Comparison of ENCODE assay signal across 13 cellular contexts in the genomic region with DNA sequence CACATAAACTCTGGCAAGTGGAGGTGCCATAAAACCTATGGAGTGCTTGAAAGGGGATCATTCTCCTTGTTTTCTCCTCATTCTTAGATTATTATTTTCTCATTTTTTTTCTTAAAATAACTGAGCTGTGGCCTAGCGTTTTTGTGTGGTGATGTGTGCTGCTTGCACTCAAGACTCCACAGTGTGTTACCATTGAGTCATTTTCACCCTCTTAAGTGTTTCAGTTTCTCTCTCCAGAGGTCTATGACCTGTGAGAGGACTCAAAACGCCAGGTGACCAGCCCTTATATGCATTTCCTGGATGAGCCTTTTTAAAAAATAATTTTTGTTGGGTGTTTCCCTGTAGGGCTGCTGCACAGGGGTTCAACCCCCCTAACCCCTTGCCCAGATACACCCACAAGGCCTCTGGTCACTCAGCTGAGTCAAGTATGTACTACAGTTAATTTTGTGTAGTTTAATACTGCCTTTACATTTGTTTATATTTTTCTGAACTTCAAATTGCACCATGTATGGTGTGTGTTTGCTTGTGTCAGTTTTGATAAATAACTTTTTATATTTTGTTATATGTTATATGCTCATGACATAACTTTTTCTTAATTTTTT. TPM values are rescaled to one million over a fixed set of nuclear protein-coding genes. Genes with fewer than 3 reads are reported as not detected.
DNase-seq lines count a peak whose midpoint lies in the region; ATAC-seq and TF ChIP-seq lines count a peak whose summit lies in the region.
"Had no signal": no experiment of that assay in that cellular context is flagged by ENCODE, and none has a peak within 500 bp of the region (broad histone marks: within the 10 kb centered on the region; RNA-seq: fewer than 3 reads in every experiment).

No MANE protein-coding gene starts in this region.

- no peak overlapping the region for H4K5ac ChIP-seq in H9 (ENCODE audit: insufficient read length, low read depth, low read length)

- POLR2A ChIA-PET in activated naive CD8-positive, alpha-beta T cell treated with anti-CD3 and anti-CD28 coated beads, Interleukin-2, amount 10 ng/mL, durations not matched to agents 7 days and 5 days (lab: Charles Lee), result interaction anchor here (0.9 kb wide), 1 partner anchor 181 kb away, joined by 3 read pairs; no protein-coding TSS in a partner anchor

- H4K91ac ChIP-seq in H9 (ENCODE audit: insufficient read length, low read depth, low read length), result no peak overlapping the region

- H3K18ac ChIP-seq in H9 (ENCODE audit: insufficient read length, low read depth, low read length), result no peak overlapping the region

- no peak overlapping the region for H2AFZ ChIP-seq in H9 (ENCODE audit: low read length)

- DNase-seq in GM13977 (ENCODE audit: low spot score) (peak; percentile 50), Ammon's horn (ENCODE audit: low spot score) (no peak), H9 (no peak), SKM-1 treated with dmso at 0.1 percent for 144 hours (lab: John Stamatoyannopoulos, UW; ENCODE audit: unreplicated experiment) (no peak), NCI-H2227 treated with DMSO at 0.1 percent for 48 hours (lab: John Stamatoyannopoulos, UW) (no peak)
- no peak for DNase-seq in activated naive CD8-positive, alpha-beta T cell treated with anti-CD3 and anti-CD28 coated beads, Interleukin-2, amount 10 ng/mL, durations not matched to agents 7 days and 5 days
- DNase-seq: DND-41, small intestine, T-helper 17 cell had no signal

- no peak overlapping the region for H3K23ac ChIP-seq in H9 (ENCODE audit: insufficient read length, low read depth, low read length)

- H2BK12ac ChIP-seq in H9 (ENCODE audit: insufficient read length, low read depth, low read length), result no peak overlapping the region

- H3K56ac ChIP-seq in H9 (ENCODE audit: insufficient read length, low read depth, low read length), result no peak overlapping the region

- no peaks in the 10 kb centered on the region for H4K20me1 ChIP-seq in H9 (ENCODE audit: control insufficient read depth, insufficient read depth, insufficient read length)

- no peak overlapping the region for H3K27ac ChIP-seq in H9 (ENCODE audit: insufficient read length, low read depth, low read length)
- H3K27ac ChIP-seq: cardiac muscle cell had no signal

- peaks cover 9% of the 10 kb centered on the region for H3K9me3 Mint-ChIP-seq in activated naive CD8-positive, alpha-beta T cell treated with anti-CD3 and anti-CD28 coated beads, Interleukin-2, amount 10 ng/mL, durations not matched to agents 7 days and 5 days
- peaks cover 43 to 60% of the 10 kb centered on the region in 2 experiments for H3K9me3 Mint-ChIP-seq in H9

- no peaks in the 10 kb centered on the region; the same call in 1 of the 2 replicates for H3K4me1 ChIP-seq in H9 (ENCODE audit: insufficient read depth, low read length)

- no peak overlapping the region for H3K4me3 Mint-ChIP-seq in activated naive CD8-positive, alpha-beta T cell treated with anti-CD3 and anti-CD28 coated beads, Interleukin-2, amount 10 ng/mL, durations not matched to agents 7 days and 5 days
- H3K4me3 Mint-ChIP-seq in H9, result no peak overlapping the region
- H3K4me3 Mint-ChIP-seq: T-helper 17 cell had no signal

- H3T11ph ChIP-seq in H9 (ENCODE audit: low read length), result no peak overlapping the region

- H3K27ac Mint-ChIP-seq in activated naive CD8-positive, alpha-beta T cell treated with anti-CD3 and anti-CD28 coated beads, Interleukin-2, amount 10 ng/mL, durations not matched to agents 7 days and 5 days, result no peak overlapping the region
- no peak overlapping the region for H3K27ac Mint-ChIP-seq in H9
- H3K27ac Mint-ChIP-seq: T-helper 17 cell had no signal

- no peaks in the 10 kb centered on the region for H3K27me3 ChIP-seq in H9 (ENCODE audit: insufficient read depth, low read length)
- H3K27me3 ChIP-seq: cardiac muscle cell had no signal

- no peak overlapping the region for H2BK120ac ChIP-seq in H9 (ENCODE audit: low read depth, low read length, poor library complexity, severe bottlenecking)

- no peak overlapping the region for H3K14ac ChIP-seq in H9 (ENCODE audit: insufficient read depth, low read length)

- no peak overlapping the region for H2AK5ac ChIP-seq in H9 (ENCODE audit: insufficient read length, low read length)

- whole genome bisulfite sequencing in H9 (ENCODE audit: extremely low coverage, insufficient read length, low lambda C conversion rate), result no CpG with 5 or more reads among the region's 2 CpGs

- H3K79me2 ChIP-seq in H9 (ENCODE audit: insufficient read depth, low read length), result no peaks in the 10 kb centered on the region

- no peak overlapping the region for H2BK5ac ChIP-seq in H9 (ENCODE audit: insufficient read length, low read length)

- H3K23me2 ChIP-seq in H9 (ENCODE audit: insufficient read length, low read depth, low read length, poor library complexity, severe bottlenecking), result no peaks in the 10 kb centered on the region

- H3K9me3 ChIP-seq in H9 (ENCODE audit: control insufficient read depth, low read depth, low read length), result peaks cover 5% of the 10 kb centered on the region

- no peak overlapping the region for H3K9ac ChIP-seq in H9 (ENCODE audit: extremely low read depth, insufficient read length, low read length)

- H2BK20ac ChIP-seq in H9 (ENCODE audit: low read depth, low read length, poor library complexity, severe bottlenecking), result no peak overlapping the region

- no peak overlapping the region for H2BK15ac ChIP-seq in H9 (ENCODE audit: low read depth, low read length)

- H3K79me1 ChIP-seq in H9 (ENCODE audit: insufficient read depth, low read depth, low read length, poor library complexity, severe bottlenecking), result no peaks in the 10 kb centered on the region

- H3K4me2 ChIP-seq in H9 (ENCODE audit: insufficient read depth, insufficient read length, low read length), result no peak overlapping the region

- no peaks in the 10 kb centered on the region for H3K27me3 Mint-ChIP-seq in activated naive CD8-positive, alpha-beta T cell treated with anti-CD3 and anti-CD28 coated beads, Interleukin-2, amount 10 ng/mL, durations not matched to agents 7 days and 5 days
- no peaks in the 10 kb centered on the region for H3K27me3 Mint-ChIP-seq in H9 (ENCODE audit: low read depth)
- H3K27me3 Mint-ChIP-seq: T-helper 17 cell had no signal

- no peak overlapping the region for H4K8ac ChIP-seq in H9 (replicated peaks; ENCODE audit: insufficient read length, low read depth, low read length)

- H3K36me3 Mint-ChIP-seq in activated naive CD8-positive, alpha-beta T cell treated with anti-CD3 and anti-CD28 coated beads, Interleukin-2, amount 10 ng/mL, durations not matched to agents 7 days and 5 days, result peaks cover 11% of the 10 kb centered on the region
- H3K36me3 Mint-ChIP-seq in H9 (ENCODE audit: insufficient read depth in 1 of 3, low read depth in 3 of 3), result peaks cover 22 to 39% (median 28%) of the 10 kb centered on the region in 3 experiments

- in situ Hi-C loops in GM13977 (cut with MboI; ENCODE audit: low pct_unique_long_range_greater_than_20kb, low sequenced_read_pairs, unreplicated experiment), result loop anchor here (5.0 to 10.0 kb wide), 2 partner anchors 50 to 402 kb away; no protein-coding TSS in a partner anchor

- no peak overlapping the region for H3K4ac ChIP-seq in H9 (ENCODE audit: low read depth, low read length)

- H3K4me1 Mint-ChIP-seq in activated naive CD8-positive, alpha-beta T cell treated with anti-CD3 and anti-CD28 coated beads, Interleukin-2, amount 10 ng/mL, durations not matched to agents 7 days and 5 days, result peaks cover 11% of the 10 kb centered on the region
- H3K4me1 Mint-ChIP-seq in H9, result peaks cover 2% of the 10 kb centered on the region in 2 experiments; a peak in 2 of 4 replicates

- ATAC-seq in GM19467 (IDR thresholded peaks at IDR 0.05; ENCODE audit: unreplicated experiment), result peak; percentile 99
- peak; percentile 99 for ATAC-seq in HG03103 (IDR thresholded peaks at IDR 0.05; ENCODE audit: low read depth, unreplicated experiment)
- ATAC-seq in activated naive CD8-positive, alpha-beta T cell treated with anti-CD3 and anti-CD28 coated beads, Interleukin-2, amount 10 ng/mL, durations not matched to agents 7 days and 5 days (ENCODE audit: low read depth), result peak; percentile 97
- ATAC-seq: T-helper 17 cell had no signal

- TF ChIP-seq CTCF in GM13977 (IDR thresholded peaks at IDR 0.05; ENCODE audit: extremely low read depth, insufficient read depth, missing control alignments) (no peak), H9 (conservative IDR thresholded peaks at IDR 0.05) (no peak)

RNA-seq across cellular contexts. Expression of a gene that starts 15.4 kb away (rescaled TPM):
- 10 to 100 TPM; 27.8 to 29.8 TPM for total RNA-seq in activated naive CD8-positive, alpha-beta T cell treated with anti-CD3 and anti-CD28 coated beads, Interleukin-2, amount 10 ng/mL, durations not matched to agents 7 days and 5 days
- total RNA-seq in H9 (2021), result not detected in 2 replicates
- total RNA-seq: cardiac muscle cell, kidney epithelial cell had no signal

RNA-seq across cellular contexts. Expression of a gene that starts 47.1 kb away (rescaled TPM):
- 10 to 100 TPM; 63.5 to 65.7 TPM for total RNA-seq in activated naive CD8-positive, alpha-beta T cell treated with anti-CD3 and anti-CD28 coated beads, Interleukin-2, amount 10 ng/mL, durations not matched to agents 7 days and 5 days
- total RNA-seq in H9 (2021), result 59.3 and 60.7 TPM in 2 replicates

RNA-seq across cellular contexts. Expression of a gene that starts 47.2 kb away (rescaled TPM):
- 10 to 100 TPM; 16.4 to 18.1 TPM for total RNA-seq in activated naive CD8-positive, alpha-beta T cell treated with anti-CD3 and anti-CD28 coated beads, Interleukin-2, amount 10 ng/mL, durations not matched to agents 7 days and 5 days
- total RNA-seq in H9 (2021), result 40.0 and 44.9 TPM in 2 replicates

Comparison
In these comparisons a context has a peak if more than half of its experiments do, and no peak if none do; other contexts are left out.
1. RNA of a gene that starts 15.4 kb away (total RNA-seq): 27.8 to 29.8 TPM in activated naive CD8-positive, alpha-beta T cell treated with anti-CD3 and anti-CD28 coated beads, Interleukin-2, amount 10 ng/mL, durations not matched to agents 7 days and 5 days; not detected in H9; every median in the first group is over 10 times any median in the second.
2. Peak in every context shown above with its lines, with median percentiles within 50 percentile points of each other: ATAC-seq.